19 cellular contexts compared by ENCODE assay signal in the genomic region with DNA sequence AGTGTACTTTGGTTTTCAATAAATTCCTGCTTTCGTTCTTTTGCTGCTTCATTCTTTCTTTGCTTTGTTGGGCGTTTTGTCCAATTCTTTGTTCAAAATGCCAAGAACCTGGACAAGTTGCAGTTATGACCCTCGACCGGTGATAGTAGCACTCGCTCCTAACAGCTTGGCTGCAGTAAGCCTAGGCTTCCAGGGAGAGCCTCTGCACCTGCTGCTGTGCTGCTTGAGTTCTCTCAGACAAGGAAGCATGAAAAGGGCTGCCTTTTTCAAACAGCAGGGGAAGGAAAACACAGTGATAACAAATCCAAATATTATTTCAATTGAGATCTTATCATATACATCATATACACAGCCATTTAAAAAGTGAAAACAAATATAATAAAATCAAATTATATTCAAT. TPM values are rescaled to one million over a fixed set of nuclear protein-coding genes. Genes with fewer than 3 reads are reported as not detected.
DNase-seq lines count a peak whose midpoint lies in the region; ATAC-seq, FAIRE-seq and TF ChIP-seq lines count a peak whose summit lies in the region.
"Had no signal": no experiment of that assay in that cellular context is flagged by ENCODE, and none has a peak within 500 bp of the region (broad histone marks: within the 10 kb centered on the region; RNA-seq: fewer than 3 reads in every experiment).

No MANE protein-coding gene starts in this region.

- DNase-seq in CD14-positive monocyte (ENCODE audit: low spot score) (peak; percentile 26), H9 (no peak), NCI-H526 treated with DMSO at 0.1 percent for 48 hours (lab: John Stamatoyannopoulos, UW) (peak; percentile 15), HTR-8/SVneo (ENCODE audit: insufficient read length, low spot score) (no peak)
- DNase-seq: activated CD4-positive, alpha-beta memory T cell treated with anti-CD3 and anti-CD28 coated beads for 36 hours; amniotic stem cell; cerebellar nuclear complex; foreskin melanocyte; NCI-H1105; NK-92 treated with Interleukin-12 subunit alpha and Interleukin-12 subunit beta, amount 100 ng/mL, for 24 hours; T-helper 9 cell had no signal

- H3K36me3 Mint-ChIP-seq in CD14-positive monocyte (no peaks in the 10 kb centered on the region), H9 (ENCODE audit: insufficient read depth in 1 of 3, low read depth in 3 of 3) (no peaks in the 10 kb centered on the region)
- H3K36me3 Mint-ChIP-seq: activated CD4-positive, alpha-beta memory T cell treated with anti-CD3 and anti-CD28 coated beads for 36 hours had no signal

- no peak overlapping the region for H3T11ph ChIP-seq in H9 (ENCODE audit: low read length)

- no peak for TF ChIP-seq CTCF in CD14-positive monocyte (IDR thresholded peaks at IDR 0.05)
- no peak for TF ChIP-seq CTCF in H9 (conservative IDR thresholded peaks at IDR 0.05)

- H2AFZ ChIP-seq in H9 (ENCODE audit: low read length): no peak overlapping the region

- no peak overlapping the region for H2BK15ac ChIP-seq in H9 (ENCODE audit: low read depth, low read length)

- H3K4me3 Mint-ChIP-seq in CD14-positive monocyte (peak overlapping the region in 1 of 2 donors; percentile 57), H9 (peak overlapping the region in 1 of 2 experiments; percentile 15; a peak in 1 of 5 replicates)
- H3K4me3 Mint-ChIP-seq: activated CD4-positive, alpha-beta memory T cell treated with anti-CD3 and anti-CD28 coated beads for 36 hours; activated T-helper 1 cell treated with anti-CD3 and anti-CD28 coated beads, Interleukin-12 subunit alpha, Interleukin-12 subunit beta, Interleukin-2, Interleukin-4 antibody, amounts not matched to agents 30 ng/mL and 10 ng/mL and 1 ng/mL, durations not matched to agents 14 hours and 24 hours and 36 hours had no signal

- H2BK120ac ChIP-seq in H9 (ENCODE audit: low read depth, low read length, poor library complexity, severe bottlenecking): no peak overlapping the region

- H2BK20ac ChIP-seq in H9 (ENCODE audit: low read depth, low read length, poor library complexity, severe bottlenecking): no peak overlapping the region

- peaks cover 24% of the 10 kb centered on the region for H3K4me1 Mint-ChIP-seq in CD14-positive monocyte
- H3K4me1 Mint-ChIP-seq in H9: peaks cover 19 to 22% of the 10 kb centered on the region in 2 experiments

- no peak overlapping the region for H2BK12ac ChIP-seq in H9 (ENCODE audit: insufficient read length, low read depth, low read length)

- intact Hi-C loops in CD14-positive monocyte (cut with micrococcal nuclease): loop anchor here in 1 of 2 donors (2.0 kb wide), 1 partner anchor 167 kb away; no protein-coding TSS in a partner anchor

- ATAC-seq in HG03457 (IDR thresholded peaks at IDR 0.05; ENCODE audit: unreplicated experiment) (no peak), GM21737 (IDR thresholded peaks at IDR 0.05; ENCODE audit: unreplicated experiment) (no peak), HG03565 (IDR thresholded peaks at IDR 0.05; ENCODE audit: unreplicated experiment) (no peak)

- H3K4ac ChIP-seq in H9 (ENCODE audit: low read depth, low read length): no peak overlapping the region

- no peak overlapping the region for H3K56ac ChIP-seq in H9 (ENCODE audit: insufficient read length, low read depth, low read length)

- H4K91ac ChIP-seq in H9 (ENCODE audit: insufficient read length, low read depth, low read length): no peak overlapping the region

- no peak overlapping the region for H2AK5ac ChIP-seq in H9 (ENCODE audit: insufficient read length, low read length)

- no peak overlapping the region for H2BK5ac ChIP-seq in H9 (ENCODE audit: insufficient read length, low read length)

- no peaks in the 10 kb centered on the region for H3K79me2 ChIP-seq in H9 (ENCODE audit: insufficient read depth, low read length)

- no peak overlapping the region for H4K5ac ChIP-seq in H9 (ENCODE audit: insufficient read length, low read depth, low read length)

- H3K9me3 Mint-ChIP-seq in CD14-positive monocyte (peaks cover 0 to 4% (median 0%) of the 10 kb centered on the region in 7 donors), H9 (no peaks in the 10 kb centered on the region; a peak in 1 of 5 replicates)
- H3K9me3 Mint-ChIP-seq: activated CD4-positive, alpha-beta memory T cell treated with anti-CD3 and anti-CD28 coated beads for 36 hours; activated T-helper 1 cell treated with anti-CD3 and anti-CD28 coated beads, Interleukin-12 subunit alpha, Interleukin-12 subunit beta, Interleukin-2, Interleukin-4 antibody, amounts not matched to agents 30 ng/mL and 10 ng/mL and 1 ng/mL, durations not matched to agents 14 hours and 24 hours and 36 hours had no signal

- no peaks in the 10 kb centered on the region for H4K20me1 ChIP-seq in H9 (ENCODE audit: control insufficient read depth, insufficient read depth, insufficient read length)

- H3K9me3 ChIP-seq in H9 (ENCODE audit: control insufficient read depth, low read depth, low read length) (no peaks in the 10 kb centered on the region), iPS-18a (ENCODE audit: control insufficient read depth, low read depth, low read length) (no peaks in the 10 kb centered on the region)
- H3K9me3 ChIP-seq: transverse colon had no signal

- H3K27ac Mint-ChIP-seq in CD14-positive monocyte (no peak overlapping the region), H9 (no peak overlapping the region)
- H3K27ac Mint-ChIP-seq: activated CD4-positive, alpha-beta memory T cell treated with anti-CD3 and anti-CD28 coated beads for 36 hours; activated T-helper 1 cell treated with anti-CD3 and anti-CD28 coated beads, Interleukin-12 subunit alpha, Interleukin-12 subunit beta, Interleukin-2, Interleukin-4 antibody, amounts not matched to agents 30 ng/mL and 10 ng/mL and 1 ng/mL, durations not matched to agents 14 hours and 24 hours and 36 hours had no signal

- H3K18ac ChIP-seq in H9 (ENCODE audit: insufficient read length, low read depth, low read length): no peak overlapping the region

- H3K9ac ChIP-seq in H9 (ENCODE audit: extremely low read depth, insufficient read length, low read length) (no peak overlapping the region), iPS-18a (ENCODE audit: low read length) (no peak overlapping the region)

- H3K4me1 ChIP-seq in H9 (ENCODE audit: insufficient read depth, low read length): no peaks in the 10 kb centered on the region
- H3K4me1 ChIP-seq in iPS-18a (ENCODE audit: control insufficient read depth, low read depth, low read length): peaks cover 14% of the 10 kb centered on the region

- peak overlapping the region; percentile 34 for H3K4me3 ChIP-seq in iPS-18a (ENCODE audit: low read length)
- H3K4me3 ChIP-seq: transverse colon had no signal

- H3K27ac ChIP-seq in H9 (ENCODE audit: insufficient read length, low read depth, low read length): no peak overlapping the region
- H3K27ac ChIP-seq in iPS-18a (ENCODE audit: low read length): no peak overlapping the region

- no peaks in the 10 kb centered on the region for H3K27me3 ChIP-seq in H9 (ENCODE audit: insufficient read depth, low read length)
- H3K27me3 ChIP-seq in iPS-18a (ENCODE audit: control insufficient read depth, insufficient read depth, low read length): no peaks in the 10 kb centered on the region

- no peak for FAIRE-seq in HTR-8/SVneo (lab: Jason Lieb, UNC)
- FAIRE-seq: H54 had no signal

- H3K36me3 ChIP-seq in iPS-18a (ENCODE audit: control insufficient read depth, low read depth, low read length): no peaks in the 10 kb centered on the region
- H3K36me3 ChIP-seq: transverse colon had no signal

- H3K4me2 ChIP-seq in H9 (ENCODE audit: insufficient read depth, insufficient read length, low read length): peak overlapping the region; percentile 34

- H4K8ac ChIP-seq in H9 (replicated peaks; ENCODE audit: insufficient read length, low read depth, low read length): no peak overlapping the region

- no peak overlapping the region for H3K14ac ChIP-seq in H9 (ENCODE audit: insufficient read depth, low read length)

- no peaks in the 10 kb centered on the region for H3K79me1 ChIP-seq in H9 (ENCODE audit: insufficient read depth, low read depth, low read length, poor library complexity, severe bottlenecking)

- H3K27me3 Mint-ChIP-seq in CD14-positive monocyte (ENCODE audit: low read depth in 3 of 3): peaks cover 38 to 77% (median 72%) of the 10 kb centered on the region in 3 donors
- peaks cover 27% of the 10 kb centered on the region for H3K27me3 Mint-ChIP-seq in H9 (ENCODE audit: low read depth)

- H3K23ac ChIP-seq in H9 (ENCODE audit: insufficient read length, low read depth, low read length): no peak overlapping the region

- H3K23me2 ChIP-seq in H9 (ENCODE audit: insufficient read length, low read depth, low read length, poor library complexity, severe bottlenecking): no peaks in the 10 kb centered on the region

- WGBS in H9 (ENCODE audit: extremely low coverage, insufficient read length, low lambda C conversion rate): no CpG with 5 or more reads among the region's 5 CpGs

RNA-seq across cellular contexts. Expression of gene RIPK4, which starts 12.8 kb away (rescaled TPM):
- polyA plus RNA-seq in CD14-positive monocyte: under 1 TPM in 1 of 2 donors, not detected in 1; 0.09 TPM
- total RNA-seq in H9 (2021): 2.9 and 3.6 TPM in 2 replicates
- total RNA-seq: activated T-helper 1 cell treated with anti-CD3 and anti-CD28 coated beads, Interleukin-12 subunit alpha, Interleukin-12 subunit beta, Interleukin-2, Interleukin-4 antibody, amounts not matched to agents 30 ng/mL and 10 ng/mL and 1 ng/mL, durations not matched to agents 14 hours and 24 hours and 36 hours; mesenteric fat pad had no signal

Comparison
In these comparisons a context has a peak if more than half of its experiments do, and no peak if none do; other contexts are left out.
1. DNase-seq: peak in CD14-positive monocyte (single experiment) and NCI-H526 treated with DMSO at 0.1 percent for 48 hours (single experiment); none in H9 (single experiment) and HTR-8/SVneo (single experiment).